In the genomic region with DNA sequence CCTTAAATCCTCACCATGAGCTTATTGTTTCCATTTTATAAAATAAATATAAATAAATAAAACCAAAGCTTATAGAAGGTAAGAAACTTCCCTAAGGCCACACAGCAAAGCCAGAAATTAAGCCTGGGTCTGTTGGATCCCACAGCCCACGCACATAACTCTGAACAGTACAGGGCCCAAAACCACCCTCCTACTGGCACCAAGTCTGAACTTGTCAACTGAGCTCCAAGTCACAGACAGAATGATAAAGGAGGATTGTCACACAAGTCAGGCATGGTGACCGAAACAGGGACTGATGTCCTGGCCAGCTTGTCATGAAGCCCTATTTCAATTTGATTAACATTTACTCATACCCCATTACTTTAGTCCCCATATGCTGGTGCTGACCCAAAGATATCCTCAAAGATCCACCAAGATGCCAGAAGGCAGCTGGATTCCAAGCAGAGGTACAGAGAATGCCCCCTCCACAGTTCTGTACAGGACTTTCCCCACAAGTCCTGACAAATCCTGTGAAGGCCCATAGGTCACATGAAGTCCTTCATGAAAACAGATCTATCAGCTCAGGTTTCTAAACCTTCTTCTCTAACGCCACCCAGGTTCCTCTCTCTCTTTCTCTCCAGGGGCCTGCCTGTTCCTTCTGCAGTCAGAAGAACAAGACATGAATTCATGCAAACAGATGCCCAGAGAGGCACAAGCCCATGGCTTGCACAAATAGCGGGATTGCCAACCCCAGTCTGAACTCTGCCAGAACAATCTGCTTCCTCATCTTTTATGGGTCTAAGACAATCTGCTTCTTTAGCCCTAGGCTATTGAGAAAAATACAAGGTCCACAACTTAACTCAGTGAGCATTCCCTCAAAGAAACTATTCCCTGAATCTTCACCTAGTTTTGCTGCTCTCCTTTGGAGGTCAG, we compare ENCODE assay signal across 19 cellular contexts.
DNase-seq lines count a peak whose midpoint lies in the region; ATAC-seq and TF ChIP-seq lines count a peak whose summit lies in the region.
"Had no signal": no experiment of that assay in that cellular context is flagged by ENCODE, and none has a peak within 500 bp of the region (broad histone marks: within the 10 kb centered on the region; RNA-seq: fewer than 3 reads in every experiment).

No MANE protein-coding gene starts in this region.

- peak; percentile 41 for ATAC-seq in esophagus mucosa
- ATAC-seq in activated T-cell treated with anti-CD3 and anti-CD28 coated beads, Interleukin-2, amount 50 U/mL, for 72 hours (replicated peaks in 1 of 2) = no peak
- no peak for ATAC-seq in GM18519 (IDR thresholded peaks at IDR 0.05; ENCODE audit: low FRiP score, unreplicated experiment)
- ATAC-seq: natural killer cell, psoas muscle had no signal

- H3K4me2 ChIP-seq in neural progenitor cell = no peak overlapping the region
- H3K4me2 ChIP-seq: hepatocyte had no signal

- no peak overlapping the region for H2AFZ ChIP-seq in neural progenitor cell (replicated peaks)
- H2AFZ ChIP-seq: hepatocyte had no signal

- peaks cover 41% of the 10 kb centered on the region for H3K4me1 Mint-ChIP-seq in neural progenitor cell
- no peaks in the 10 kb centered on the region for H3K4me1 Mint-ChIP-seq in activated T-cell treated with anti-CD3 and anti-CD28 coated beads, Interleukin-2, amount 50 U/mL, for 72 hours (ENCODE audit: low read depth)
- H3K4me1 Mint-ChIP-seq: activated CD4-positive, alpha-beta T cell treated with anti-CD3 and anti-CD28 coated beads, Interleukin-2, amount 10 ng/mL, durations not matched to agents 24 days and 14 days; memory B cell; natural killer cell had no signal

- DNase-seq in RWPE1 (ENCODE audit: low spot score) = no peak
- no peak for DNase-seq in neural progenitor cell (ENCODE audit: low spot score)
- DNase-seq in NCI-H510A treated with DMSO at 0.1 percent for 48 hours (lab: John Stamatoyannopoulos, UW) = no peak
- no peak for DNase-seq in activated T-cell treated with anti-CD3 and anti-CD28 coated beads, Interleukin-2, amount 50 U/mL, for 72 hours
- no peak for DNase-seq in SHP77 (lab: John Stamatoyannopoulos, UW)
- DNase-seq: activated CD4-positive, alpha-beta T cell treated with anti-CD3 and anti-CD28 coated beads, Interleukin-2, amount 10 ng/mL, durations not matched to agents 24 days and 14 days; activated naive CD4-positive, alpha-beta T cell treated with Interleukin-2 at 50 U/mL for 16 hours; CD4-positive, alpha-beta T cell; natural killer cell; NCI-H187 treated with DMSO at 0.1 percent for 48 hours; NCI-H226; Peyer's patch; psoas muscle; spleen had no signal

- TF ChIP-seq CTCF in C4-2B (conservative IDR thresholded peaks at IDR 0.05) (no peak), RWPE1 (conservative IDR thresholded peaks at IDR 0.05; ENCODE audit: low read depth) (no peak), neural progenitor cell (IDR thresholded peaks at IDR 0.05) (no peak)

- peaks cover 98% of the 10 kb centered on the region for H4K20me1 ChIP-seq in neural progenitor cell (ENCODE audit: low read depth)

- H3K9me3 ChIP-seq in neural progenitor cell (ENCODE audit: low read depth) = no peaks in the 10 kb centered on the region
- H3K9me3 ChIP-seq: Peyer's patch, psoas muscle, spleen had no signal

- CTCF ChIA-PET in RWPE1 (lab: Yijun Ruan, JAX) = no interaction called here

- H3K4me1 ChIP-seq in neural progenitor cell = peaks cover 10% of the 10 kb centered on the region
- H3K4me1 ChIP-seq: Peyer's patch, psoas muscle, spleen had no signal

- POLR2A ChIA-PET in RWPE1 (lab: Yijun Ruan, JAX; ENCODE audit: low non-redundant PET) = no interaction called here

- H3F3A ChIP-seq in neural progenitor cell (ENCODE audit: low read depth) = no peaks in the 10 kb centered on the region

- peaks cover 100% of the 10 kb centered on the region for H3K79me2 ChIP-seq in neural progenitor cell (ENCODE audit: low read depth)

- no peak overlapping the region for H3K4me3 ChIP-seq in neural progenitor cell
- H3K4me3 ChIP-seq: hepatocyte, Peyer's patch, psoas muscle, spleen had no signal

- H3K9me3 Mint-ChIP-seq in neural progenitor cell = no peaks in the 10 kb centered on the region
- H3K9me3 Mint-ChIP-seq in activated T-cell treated with anti-CD3 and anti-CD28 coated beads, Interleukin-2, amount 50 U/mL, for 72 hours = no peaks in the 10 kb centered on the region
- H3K9me3 Mint-ChIP-seq: activated CD4-positive, alpha-beta T cell treated with anti-CD3 and anti-CD28 coated beads, Interleukin-2, amount 10 ng/mL, durations not matched to agents 24 days and 14 days; CD4-positive, alpha-beta T cell; memory B cell had no signal

- no peaks in the 10 kb centered on the region for H3K27me3 ChIP-seq in neural progenitor cell
- H3K27me3 ChIP-seq: hepatocyte, Peyer's patch, spleen had no signal

- H3K27me3 Mint-ChIP-seq in neural progenitor cell (ENCODE audit: insufficient read depth, low read depth) = no peaks in the 10 kb centered on the region
- H3K27me3 Mint-ChIP-seq in activated T-cell treated with anti-CD3 and anti-CD28 coated beads, Interleukin-2, amount 50 U/mL, for 72 hours (ENCODE audit: low read depth) = no peaks in the 10 kb centered on the region
- H3K27me3 Mint-ChIP-seq: activated CD4-positive, alpha-beta T cell treated with anti-CD3 and anti-CD28 coated beads, Interleukin-2, amount 10 ng/mL, durations not matched to agents 24 days and 14 days; CD4-positive, alpha-beta T cell had no signal

- H3K27ac Mint-ChIP-seq in neural progenitor cell = peak overlapping the region; percentile 76
- H3K27ac Mint-ChIP-seq in activated T-cell treated with anti-CD3 and anti-CD28 coated beads, Interleukin-2, amount 50 U/mL, for 72 hours = no peak overlapping the region
- H3K27ac Mint-ChIP-seq: activated CD4-positive, alpha-beta T cell treated with anti-CD3 and anti-CD28 coated beads, Interleukin-2, amount 10 ng/mL, durations not matched to agents 24 days and 14 days; CD4-positive, alpha-beta T cell; memory B cell; natural killer cell had no signal

- no peak overlapping the region for H3K9ac ChIP-seq in neural progenitor cell

- no peak overlapping the region for H3K4me3 Mint-ChIP-seq in neural progenitor cell
- no peak overlapping the region for H3K4me3 Mint-ChIP-seq in activated T-cell treated with anti-CD3 and anti-CD28 coated beads, Interleukin-2, amount 50 U/mL, for 72 hours
- H3K4me3 Mint-ChIP-seq: activated CD4-positive, alpha-beta T cell treated with anti-CD3 and anti-CD28 coated beads, Interleukin-2, amount 10 ng/mL, durations not matched to agents 24 days and 14 days; CD4-positive, alpha-beta T cell; memory B cell; natural killer cell had no signal

- H3K36me3 ChIP-seq in neural progenitor cell = peaks cover 3% of the 10 kb centered on the region
- H3K36me3 ChIP-seq: Peyer's patch, spleen had no signal

- peaks cover 66% of the 10 kb centered on the region for H3K36me3 Mint-ChIP-seq in neural progenitor cell
- H3K36me3 Mint-ChIP-seq in activated T-cell treated with anti-CD3 and anti-CD28 coated beads, Interleukin-2, amount 50 U/mL, for 72 hours (ENCODE audit: insufficient read depth in 2 of 2) = no peaks in the 10 kb centered on the region
- H3K36me3 Mint-ChIP-seq: memory B cell, natural killer cell had no signal

- H3K27ac ChIP-seq in C4-2B (peak overlapping the region; percentile 76), RWPE1 (peak overlapping the region; percentile 20; the same call in 1 of the 2 replicates), neural progenitor cell (no peak overlapping the region)
- H3K27ac ChIP-seq: hepatocyte, Peyer's patch, psoas muscle, spleen had no signal
